In genomic region chr3:99903844-99904243, GRCh38 we compare ENCODE assay signal across 15 cellular contexts.
"Had no signal": no experiment of that assay in that cellular context is flagged by ENCODE, and none has a peak within 500 bp of the region (broad histone marks: within the 10 kb centered on the region; RNA-seq: fewer than 3 reads in every experiment).

No MANE protein-coding gene starts in this region.

- H3K9me3 ChIP-seq: colonic mucosa, gastroesophageal sphincter, sigmoid colon, spleen, testis had no signal

- FAIRE-seq: astrocyte, islet of Langerhans had no signal

- H3K27ac ChIP-seq: colonic mucosa, gastroesophageal sphincter, sigmoid colon, spleen, testis had no signal

- ATAC-seq: activated naive CD8-positive, alpha-beta T cell treated with anti-CD3 and anti-CD28 coated beads, Interleukin-2, amount 50 U/mL, for 24 hours; activated T-helper 17 cell treated with anti-CD3 and anti-CD28 coated beads, Interleukin-2, amount 50 U/mL, for 72 hours; gastroesophageal sphincter; stimulated activated naive CD8-positive, alpha-beta T cell treated with anti-CD3 and anti-CD28 coated beads, Interleukin-15, amount 100 ng/mL, for 72 hours had no signal

- H3K4me3 ChIP-seq: colonic mucosa, gastroesophageal sphincter, lung, sigmoid colon, spleen, testis had no signal

- H3K27me3 ChIP-seq: colonic mucosa, gastroesophageal sphincter, sigmoid colon, spleen, testis had no signal

- H3K4me1 ChIP-seq: colonic mucosa had no signal

- H3K36me3 ChIP-seq: colonic mucosa, gastroesophageal sphincter, sigmoid colon, spleen had no signal

- DNase-seq: activated CD4-positive, CD25-positive, alpha-beta regulatory T cell treated with anti-CD3 and anti-CD28 coated beads, Interleukin-2, amount 50 U/mL, for 72 hours; activated naive CD4-positive, alpha-beta T cell treated with anti-CD3 and anti-CD28 coated beads for 36 hours; activated naive CD8-positive, alpha-beta T cell treated with anti-CD3 and anti-CD28 coated beads, Interleukin-2, amount 50 U/mL, for 24 hours; activated T-cell treated with anti-CD3 and anti-CD28 coated beads for 4 hours; colonic mucosa; sigmoid colon; spleen; stimulated activated naive CD8-positive, alpha-beta T cell treated with anti-CD3 and anti-CD28 coated beads, Interleukin-15, amount 100 ng/mL, for 72 hours; SW 1271; testis had no signal
